ENCODE assay signal across 18 cellular contexts in the genomic region with DNA sequence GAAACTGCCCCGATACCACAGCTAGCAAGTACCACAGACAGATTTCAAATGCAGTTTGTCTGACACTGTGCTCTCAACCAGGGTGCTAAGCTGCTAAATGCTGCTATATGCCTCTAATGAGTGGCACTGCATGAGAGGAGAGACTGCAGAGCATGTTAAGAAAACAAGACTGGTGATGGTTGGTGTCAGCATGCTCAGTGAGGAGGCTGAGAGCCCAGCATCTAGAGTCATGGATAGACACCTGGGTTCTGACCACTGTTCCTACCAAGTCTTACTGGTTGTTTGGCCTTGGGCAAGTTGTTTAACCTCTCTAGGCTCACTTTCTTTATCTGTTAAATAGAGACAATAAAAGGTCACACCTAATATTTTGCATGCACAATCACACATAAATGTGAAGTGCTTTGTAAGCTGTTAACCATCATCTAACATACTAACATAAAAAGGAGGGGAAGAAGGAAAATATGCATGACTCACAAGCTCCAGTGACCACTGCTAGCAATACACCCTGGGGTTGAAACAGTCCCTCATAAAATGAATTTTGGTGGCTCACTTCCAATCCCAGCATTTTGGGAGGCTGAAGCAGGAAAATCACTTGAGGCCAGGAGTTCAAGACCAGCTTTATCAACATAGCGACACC. TPM values are rescaled to one million over a fixed set of nuclear protein-coding genes. Genes with fewer than 3 reads are reported as not detected.
DNase-seq lines count a peak whose midpoint lies in the region; ATAC-seq, FAIRE-seq and TF ChIP-seq lines count a peak whose summit lies in the region.
"Had no signal": no experiment of that assay in that cellular context is flagged by ENCODE, and none has a peak within 500 bp of the region (broad histone marks: within the 10 kb centered on the region; RNA-seq: fewer than 3 reads in every experiment).

No MANE protein-coding gene starts in this region.

- H3K9me3 ChIP-seq in KOPT-K1 (ENCODE audit: insufficient read depth, low read length, poor library complexity, severe bottlenecking) = no peaks in the 10 kb centered on the region
- H3K9me3 ChIP-seq in mesenchymal stem cell (ENCODE audit: control insufficient read depth, low read length) = no peaks in the 10 kb centered on the region
- H3K9me3 ChIP-seq: ovary, Peyer's patch had no signal

- H3K9ac ChIP-seq in mesenchymal stem cell (ENCODE audit: low read length) = no peak overlapping the region

- H4K8ac ChIP-seq in mesenchymal stem cell (ENCODE audit: low read length) = no peak overlapping the region

- no peak overlapping the region for H4K91ac ChIP-seq in mesenchymal stem cell (ENCODE audit: low read length)

- no peak overlapping the region for H3K14ac ChIP-seq in mesenchymal stem cell (ENCODE audit: low read length in 2 of 2)

- H2BK5ac ChIP-seq in mesenchymal stem cell (ENCODE audit: low read depth, low read length, poor library complexity, severe bottlenecking) = no peak overlapping the region

- no peak overlapping the region for H2BK12ac ChIP-seq in mesenchymal stem cell (ENCODE audit: low read length in 2 of 2)

- no peak overlapping the region for H3K18ac ChIP-seq in mesenchymal stem cell (ENCODE audit: low read depth in 1 of 2, low read length in 2 of 2)

- H3K27ac ChIP-seq in KOPT-K1 (ENCODE audit: low read depth, low read length, poor library complexity, severe bottlenecking) (peak overlapping the region; percentile 100), mesenchymal stem cell (ENCODE audit: low read length, poor library complexity, severe bottlenecking) (peak overlapping the region; percentile 88)
- H3K27ac ChIP-seq: ovary, Peyer's patch had no signal

- H3K4me2 ChIP-seq in mesenchymal stem cell (ENCODE audit: low read length, poor library complexity, severe bottlenecking) = no peak overlapping the region

- H2BK15ac ChIP-seq in mesenchymal stem cell (ENCODE audit: low read depth, poor library complexity, severe bottlenecking) = no peak overlapping the region

- peak overlapping the region; percentile 66 for H2AK5ac ChIP-seq in mesenchymal stem cell (ENCODE audit: low read length, severe bottlenecking)

- no peak overlapping the region for H2BK120ac ChIP-seq in mesenchymal stem cell (ENCODE audit: low read depth, low read length)

- H3K27me3 ChIP-seq in mesenchymal stem cell (ENCODE audit: control insufficient read depth in 1 of 2, insufficient read depth in 1 of 2, low read length in 2 of 2) = no peaks in the 10 kb centered on the region
- H3K27me3 ChIP-seq: ovary, Peyer's patch had no signal

- no peak overlapping the region for H3K23ac ChIP-seq in mesenchymal stem cell (ENCODE audit: low read length in 2 of 2)

- H3K36me3 ChIP-seq in KOPT-K1 (ENCODE audit: insufficient read depth, low read length) (peaks cover 57% of the 10 kb centered on the region), mesenchymal stem cell (ENCODE audit: control insufficient read depth in 1 of 2, insufficient read depth in 2 of 2, low read depth in 1 of 2, low read length in 2 of 2) (no peaks in the 10 kb centered on the region)
- H3K36me3 ChIP-seq: ovary, Peyer's patch had no signal

- no peak overlapping the region for H3K4me3 ChIP-seq in AG10803 (ENCODE audit: low read length)
- H3K4me3 ChIP-seq in choroid plexus epithelial cell (ENCODE audit: low read depth, low read length) = no peak overlapping the region
- H3K4me3 ChIP-seq in mesenchymal stem cell (ENCODE audit: insufficient read depth in 1 of 2, low read depth in 1 of 2, low read length in 2 of 2) = no peak overlapping the region
- H3K4me3 ChIP-seq: ovary, Peyer's patch had no signal

- TF ChIP-seq POLR2A in GM12891 (IDR thresholded peaks at IDR 0.05; ENCODE audit: low read depth, low read length) = no peak

- H2AFZ ChIP-seq in mesenchymal stem cell (ENCODE audit: low read depth, low read length) = no peak overlapping the region

- peaks cover 6% of the 10 kb centered on the region for H3K79me1 ChIP-seq in mesenchymal stem cell (replicated peaks; ENCODE audit: low read length, poor library complexity, severe bottlenecking)

- TF ChIP-seq CTCF in AG10803 (conservative IDR thresholded peaks at IDR 0.05; ENCODE audit: low read length) (no peak), choroid plexus epithelial cell (conservative IDR thresholded peaks at IDR 0.05; ENCODE audit: low read depth, low read length) (no peak)

- no peak for FAIRE-seq in GM12891 (lab: Jason Lieb, UNC)
- FAIRE-seq: GM19239 had no signal

- peak; percentile 28 for DNase-seq in AG10803 (ENCODE audit: low read depth)
- peak; percentile 65 for DNase-seq in choroid plexus epithelial cell (ENCODE audit: low read depth)
- peak; percentile 3 for DNase-seq in mesenchymal stem cell
- no peak for DNase-seq in activated CD4-positive, CD25-positive, alpha-beta regulatory T cell (lab: John Stamatoyannopoulos, UW)
- no peak for DNase-seq in GM12891 (ENCODE audit: insufficient read length, low spot score)
- DNase-seq in OCI-M2 (lab: John Stamatoyannopoulos, UW; ENCODE audit: unreplicated experiment) = no peak
- DNase-seq: activated CD4-positive, alpha-beta T cell treated with anti-CD3 and anti-CD28 coated beads for 48 hours; activated T-cell treated with anti-CD3 and anti-CD28 coated beads, Interleukin-2, amount 50 U/mL, for 4 hours; aorta; DMS79; hypothalamus; ovary; Peyer's patch; stimulated activated CD4-positive, alpha-beta T cell treated with anti-CD3 and anti-CD28 coated beads, Interleukin-15, amount 100 ng/mL, for 24 hours; T-helper 2 cell had no signal

- 94% methylated on average over 2 of the region's 2 CpGs for WGBS in mesenchymal stem cell

- H3K4ac ChIP-seq in mesenchymal stem cell (ENCODE audit: low read depth in 1 of 2, low read length in 2 of 2) = no peak overlapping the region

- H3K4me1 ChIP-seq in mesenchymal stem cell (ENCODE audit: control insufficient read depth, insufficient read depth, low read depth, low read length) = peaks cover 12% of the 10 kb centered on the region
- H3K4me1 ChIP-seq: Peyer's patch had no signal

- no peak for ATAC-seq in HG02763 (IDR thresholded peaks at IDR 0.05; ENCODE audit: unreplicated experiment)
- ATAC-seq: activated T-cell treated with anti-CD3 and anti-CD28 coated beads, Interleukin-2, amount 50 U/mL, for 4 hours had no signal

TF ChIP-seq in GM12891, 5 proteins besides CTCF, POLR2A, EP300 and RAD21:
- no peak for TF ChIP-seq SPI1 (IDR thresholded peaks at IDR 0.05; ENCODE audit: low read depth, low read length)
- TF ChIP-seq POLR2AphosphoS5 (IDR thresholded peaks at IDR 0.05; ENCODE audit: low read depth, low read length) = no peak

RNA-seq across cellular contexts. Expression of a gene that starts 20.7 kb away (rescaled TPM):
- 0.01 TPM for polyA plus RNA-seq in mesenchymal stem cell (2013, experiment 1 of 2)
- under 0.01 TPM for polyA plus RNA-seq in mesenchymal stem cell (2013, experiment 2 of 2)
- polyA plus RNA-seq in GM12891 (2012; ENCODE audit: low read depth, missing spikeins) = 0.03 TPM

Comparison
In these comparisons a context has a peak if more than half of its experiments do, and no peak if none do; other contexts are left out.
1. DNase-seq: peak in AG10803 (single experiment), choroid plexus epithelial cell (single experiment) and mesenchymal stem cell (single experiment); none in activated CD4-positive, CD25-positive, alpha-beta regulatory T cell (0 of 4), GM12891 (single experiment) and OCI-M2 (single experiment).